ENCODE assay signal across 9 cellular contexts in the genomic region with DNA sequence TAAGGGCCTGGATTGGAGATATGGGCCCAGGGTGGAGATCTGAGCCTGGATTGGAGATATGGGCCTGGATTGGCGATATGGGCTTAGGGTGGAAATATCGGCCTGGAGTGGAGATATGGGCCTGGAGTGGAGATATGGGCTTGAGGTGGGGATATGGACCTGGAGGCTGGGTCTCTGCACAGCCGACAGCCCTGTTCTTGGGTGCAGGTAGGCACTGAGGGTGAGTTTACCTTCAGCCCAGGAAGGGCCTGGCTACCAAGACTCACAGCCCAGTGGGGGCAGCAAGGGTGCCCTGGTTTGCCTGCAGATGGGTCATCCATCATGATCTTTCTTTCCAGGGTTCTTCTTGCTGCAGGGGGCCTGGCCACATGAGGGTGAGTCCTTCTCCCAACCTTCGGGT. TPM values are rescaled to one million over a fixed set of nuclear protein-coding genes. Genes with fewer than 3 reads are reported as not detected.
"Had no signal": no experiment of that assay in that cellular context is flagged by ENCODE, and none has a peak within 500 bp of the region (broad histone marks: within the 10 kb centered on the region; RNA-seq: fewer than 3 reads in every experiment).

No MANE protein-coding gene starts in this region.

RNA-seq across cellular contexts. Expression of a gene that starts 0.9 kb away (rescaled TPM):
- total RNA-seq: LHCN-M2, MCF 10A, NCI-H460, OCI-LY7, PC-9, Right ventricle myocardium inferior, RPMI7951, SJCRH30 had no signal
- polyA plus RNA-seq: SK-N-SH had no signal

RNA-seq across cellular contexts. Expression of a gene that starts 32.2 kb away (rescaled TPM):
- total RNA-seq: LHCN-M2, MCF 10A, NCI-H460, OCI-LY7, PC-9, Right ventricle myocardium inferior, RPMI7951, SJCRH30 had no signal
- polyA plus RNA-seq: SK-N-SH had no signal

RNA-seq across cellular contexts. Expression of a gene that starts 32.9 kb away (rescaled TPM):
- total RNA-seq: LHCN-M2, MCF 10A, NCI-H460, OCI-LY7, PC-9, Right ventricle myocardium inferior, RPMI7951, SJCRH30 had no signal
- polyA plus RNA-seq: SK-N-SH had no signal

RNA-seq across cellular contexts. Expression of a gene that starts 45.8 kb away (rescaled TPM):
- total RNA-seq: LHCN-M2, MCF 10A, NCI-H460, OCI-LY7, PC-9, Right ventricle myocardium inferior, RPMI7951, SJCRH30 had no signal
- polyA plus RNA-seq: SK-N-SH had no signal

RNA-seq across cellular contexts. Expression of a gene that starts 46.3 kb away (rescaled TPM):
- total RNA-seq: LHCN-M2, MCF 10A, NCI-H460, OCI-LY7, PC-9, Right ventricle myocardium inferior, RPMI7951, SJCRH30 had no signal
- polyA plus RNA-seq: SK-N-SH had no signal
